Comparison of ENCODE assay signal across 8 cellular contexts in genomic region chr16:80540516-80541305, GRCh38. TPM values are rescaled to one million over a fixed set of nuclear protein-coding genes. Genes with fewer than 3 reads are reported as not detected.
A peak's percentile ranks its signal among the peaks of the same experiment; 100 is the strongest.
DNase-seq lines count a peak whose midpoint lies in the region; ATAC-seq, FAIRE-seq and TF ChIP-seq lines count a peak whose summit lies in the region.

Gene DYNLRB2, plus strand, starts transcription at chr16:80540993. Its CDS starts 84 bp downstream, at chr16:80541077.

- H3K36me3 Mint-ChIP-seq in activated CD4-positive, alpha-beta memory T cell treated with anti-CD3 and anti-CD28 coated beads for 36 hours: peaks cover 4% of the 10 kb centered on the region

- H3K27me3 ChIP-seq in dorsolateral prefrontal cortex: peaks cover 0 to 21% (median 3%) of the 10 kb centered on the region in 45 donors
- H3K27me3 ChIP-seq in HepG2 (ENCODE audit: control insufficient read depth in 1 of 2, insufficient read depth in 2 of 2, low read length in 2 of 2): peaks cover 0 to 2% of the 10 kb centered on the region in 2 experiments; a peak in 1 of 5 replicates

- peak within 1 kb of the TSS; percentile 95 for H3K4me3 Mint-ChIP-seq in activated CD4-positive, alpha-beta memory T cell treated with anti-CD3 and anti-CD28 coated beads for 36 hours

- no peaks in the 10 kb centered on the region for H3K9me3 Mint-ChIP-seq in activated CD4-positive, alpha-beta memory T cell treated with anti-CD3 and anti-CD28 coated beads for 36 hours

- H3K9ac ChIP-seq in HepG2 (ENCODE audit: insufficient read depth, low read depth, low read length): no peak within 1 kb of the TSS

- H3K4me3 ChIP-seq in dorsolateral prefrontal cortex (peak within 1 kb of the TSS; percentile 62 to 99 (median 82)), HepG2 (replicated peaks in 1 of 3; ENCODE audit: insufficient read depth in 1 of 3, low read depth in 2 of 3, low read length in 3 of 3) (peak within 1 kb of the TSS; percentile 51 to 70 (median 56); a peak in 5 of 6 replicates)

- CTCF ChIA-PET in activated CD4-positive, alpha-beta memory T cell treated with anti-CD3 and anti-CD28 coated beads for 36 hours (lab: Charles Lee): interaction anchor here (1.2 to 3.8 kb wide), 2 partner anchors 13 to 15 kb away, joined by 4 to 30 read pairs; no protein-coding TSS in a partner anchor
- CTCF ChIA-PET in HepG2 (lab: Yijun Ruan, JAX; ENCODE audit: low intra/inter-chr PET ratio, low total read pairs): no interaction called here

- no TSS peak for BruUV-seq in HepG2 (replicated peaks; lab: Mats Ljungman, UMichigan)

- ATAC-seq in GM18861 (IDR thresholded peaks at IDR 0.05; ENCODE audit: unreplicated experiment): peak; percentile 87
- peak; percentile 92 for ATAC-seq in HG03103 (IDR thresholded peaks at IDR 0.05; ENCODE audit: low read depth, unreplicated experiment)
- peak; percentile 98 for ATAC-seq in HepG2

- H3K79me2 ChIP-seq in HepG2 (ENCODE audit: insufficient read depth, low read length): no peaks in the 10 kb centered on the region

- POLR2A ChIA-PET in activated CD4-positive, alpha-beta memory T cell treated with anti-CD3 and anti-CD28 coated beads for 36 hours (lab: Charles Lee): no interaction called here
- POLR2A ChIA-PET in HepG2 (lab: Yijun Ruan, JAX): no interaction called here

- in situ Hi-C loops in HepG2 (cut with HindIII; ENCODE audit: extremely low pct_ligation_motif_present, low pct_unique_long_range_greater_than_20kb): no loop called here

- TF ChIP-seq EP300 in HepG2 (IDR thresholded peaks at IDR 0.05; ENCODE audit: low read depth in 2 of 2, low read length in 2 of 2) (no peak), HepG2 (CRISPR knock-in tag; IDR thresholded peaks at IDR 0.05; ENCODE audit: borderline replicate concordance) (no peak)

- H3K4me1 ChIP-seq in HepG2 (ENCODE audit: insufficient read depth, low read length): peaks cover 14% of the 10 kb centered on the region

- peak within 1 kb of the TSS in 55 of 59 donors; percentile 6 to 94 (median 76) for H3K27ac ChIP-seq in dorsolateral prefrontal cortex
- H3K27ac ChIP-seq in HepG2 (ENCODE audit: extremely low read length, insufficient read depth, low read length): no peak within 1 kb of the TSS

- 0 out of 4 replicates have a peak, but pooled peaks of 1 of the 2 experiments have one; percentile 23 for TF ChIP-seq POLR2A in HepG2 (IDR thresholded peaks at IDR 0.05; ENCODE audit: insufficient read depth in 1 of 2, low read depth in 2 of 2, low read length in 2 of 2)

- no peak for TF ChIP-seq RAD21 in HepG2 (CRISPR knock-in tag; IDR thresholded peaks at IDR 0.05)

- WGBS in HepG2 (ENCODE audit: low lambda C conversion rate): 13% methylated on average over 34 of the region's 55 CpGs

- TF ChIP-seq CTCF in dorsolateral prefrontal cortex (IDR thresholded peaks at IDR 0.05 in 54 of 56, conservative IDR thresholded peaks at IDR 0.05 in 2 of 56; ENCODE audit: low read depth in 1 of 56, partially characterized antibody in 56 of 56) (peak in 31 of 56 donors; percentile 6 to 61 (median 28)), HepG2 (CRISPR knock-in tag; IDR thresholded peaks at IDR 0.05) (no peak)

- no peaks in the 10 kb centered on the region for H3K36me3 ChIP-seq in HepG2 (replicated peaks in 1 of 2; ENCODE audit: control insufficient read depth in 1 of 2, insufficient read depth in 2 of 2, low read length in 2 of 2)

- peak within 1 kb of the TSS; percentile 94 for H3K27ac Mint-ChIP-seq in activated CD4-positive, alpha-beta memory T cell treated with anti-CD3 and anti-CD28 coated beads for 36 hours

- peaks cover 26% of the 10 kb centered on the region for H3K4me1 Mint-ChIP-seq in activated CD4-positive, alpha-beta memory T cell treated with anti-CD3 and anti-CD28 coated beads for 36 hours (ENCODE audit: low read depth)

- FAIRE-seq in HepG2 (lab: Jason Lieb, UNC): peak; percentile 78

- peak within 1 kb of the TSS; percentile 96 for H3K4me2 ChIP-seq in HepG2 (ENCODE audit: low read depth, low read length)

- peak within 1 kb of the TSS; percentile 98 for H2AFZ ChIP-seq in HepG2 (ENCODE audit: low read length)

- peaks cover 6% of the 10 kb centered on the region for H3K9me3 ChIP-seq in HepG2 (ENCODE audit: low read length)

- DNase-seq in 8988T (peak; percentile 81), NCI-H2227 treated with DMSO at 0.1 percent for 48 hours (lab: John Stamatoyannopoulos, UW) (peak; percentile 86), dorsolateral prefrontal cortex (peak; percentile 82 to 96 (median 92)), HepG2 (ENCODE audit: low spot score) (peak; percentile 83)
- DNase-seq in activated CD4-positive, alpha-beta memory T cell treated with anti-CD3 and anti-CD28 coated beads for 36 hours: peak; percentile 96
- DNase-seq in stimulated activated CD4-positive, alpha-beta T cell treated with anti-CD3 and anti-CD28 coated beads, Interleukin-2, amount 100 ng/mL, for 4 hours (ENCODE audit: low read depth): peak; percentile 84

- intact Hi-C loops in activated CD4-positive, alpha-beta memory T cell treated with anti-CD3 and anti-CD28 coated beads for 36 hours (cut with micrococcal nuclease): loop anchor here (1.0 to 5.0 kb wide), 3 partner anchors 29 to 202 kb away; no protein-coding TSS in a partner anchor
- intact Hi-C loops in dorsolateral prefrontal cortex (cut with DNase I): loop anchor here in 1 of 2 donors (2.0 kb wide), 1 partner anchor 408 kb away; no protein-coding TSS in a partner anchor
- intact Hi-C loops in HepG2 (cut with micrococcal nuclease; ENCODE audit: unreplicated experiment): no loop called here

- no peaks in the 10 kb centered on the region for H3K27me3 Mint-ChIP-seq in activated CD4-positive, alpha-beta memory T cell treated with anti-CD3 and anti-CD28 coated beads for 36 hours

- H4K20me1 ChIP-seq in HepG2 (ENCODE audit: insufficient read depth, low read length): no peaks in the 10 kb centered on the region

TF ChIP-seq in HepG2, 621 proteins besides CTCF, POLR2A, EP300 and RAD21 (continues in another document):
- TF ChIP-seq RARG (CRISPR knock-in tag; IDR thresholded peaks at IDR 0.05; ENCODE audit: low read depth) (no peak), CAMTA2 (CRISPR knock-in tag; IDR thresholded peaks at IDR 0.05; ENCODE audit: borderline replicate concordance) (0 out of 2 replicates have a peak, but pooled peaks have one; percentile 85), ZKSCAN1 (IDR thresholded peaks at IDR 0.05; ENCODE audit: low read length) (no peak), ZNF740 (CRISPR knock-in tag; IDR thresholded peaks at IDR 0.05) (0 out of 2 replicates have a peak, but pooled peaks have one; percentile 34), GABPB1 (CRISPR knock-in tag; IDR thresholded peaks at IDR 0.05) (peak; percentile 100), MBNL3 (CRISPR knock-in tag; conservative IDR thresholded peaks at IDR 0.05) (no peak), MYPOP (CRISPR knock-in tag; IDR thresholded peaks at IDR 0.05) (peak; percentile 89), RFXAP (CRISPR knock-in tag; IDR thresholded peaks at IDR 0.05; ENCODE audit: borderline replicate concordance) (peak; percentile 62; the same call in 1 of the 2 replicates)

RNA-seq across cellular contexts. Expression of gene DYNLRB2, which starts in this region (rescaled TPM):
- not detected for total RNA-seq in activated CD4-positive, alpha-beta memory T cell treated with anti-CD3 and anti-CD28 coated beads for 36 hours
- total RNA-seq in dorsolateral prefrontal cortex (10 to 100 TPM in 3 of 120 experiments, 1 to 10 TPM in 108, under 1 TPM in 1, not detected in 8; 0.88 to 11.8 (median 3.8) TPM), HepG2 (2016; rRNA removed; fragmentation: Illumina TruSeq; extraction: Trizol) (not detected in 2 replicates)
- not detected in 2 replicates for total RNA-seq in HepG2 (2016; cell fraction: cytosol; rRNA removed; fragmentation: Illumina TruSeq; extraction: Trizol; ENCODE audit: low read depth)
- total RNA-seq in HepG2 (2016; cell fraction: insoluble cytoplasmic fraction; rRNA removed; fragmentation: Illumina TruSeq; extraction: Trizol): not detected in 2 replicates
- not detected in 2 replicates for total RNA-seq in HepG2 (2016; cell fraction: membrane; rRNA removed; fragmentation: Illumina TruSeq; extraction: Trizol)
- not detected in 2 replicates for total RNA-seq in HepG2 (2016; cell fraction: nucleus; rRNA removed; fragmentation: Illumina TruSeq; extraction: Trizol)
- polyA plus RNA-seq in HepG2 (2011; rRNA removed): not detected in 2 replicates
- polyA plus RNA-seq in HepG2 (2011; cell fraction: cytosol; rRNA removed): not detected in 2 replicates
- not detected in 2 replicates for polyA plus RNA-seq in HepG2 (2011; cell fraction: nucleus; rRNA removed)
- not detected in 2 replicates for polyA plus RNA-seq in HepG2 (2012)
- polyA plus RNA-seq in HepG2 (2016; cell fraction: cytosol; fragmentation: Illumina TruSeq; extraction: Trizol; ENCODE audit: low read depth): not detected in 2 replicates
- not detected in 2 replicates for polyA plus RNA-seq in HepG2 (2016; cell fraction: insoluble cytoplasmic fraction; fragmentation: Illumina TruSeq; extraction: Trizol; ENCODE audit: low read depth)
- polyA plus RNA-seq in HepG2 (2016; cell fraction: membrane; fragmentation: Illumina TruSeq; extraction: Trizol; ENCODE audit: low read depth): not detected in 2 replicates
- polyA plus RNA-seq in HepG2 (2016; cell fraction: nucleus; fragmentation: Illumina TruSeq; extraction: Trizol; ENCODE audit: insufficient read depth, low read depth): not detected in 2 replicates
- 0.65 TPM in 1 of 2 replicates, not detected in the other for polyA minus RNA-seq in HepG2 (2011; rRNA and poly(A)+ RNA removed; ENCODE audit: low replicate concordance)
- polyA minus RNA-seq in HepG2 (2011; cell fraction: cytosol; rRNA and poly(A)+ RNA removed): not detected in 2 replicates
- not detected in 2 replicates for polyA minus RNA-seq in HepG2 (2011; cell fraction: nucleus; rRNA and poly(A)+ RNA removed)

Comparison
In these comparisons a context has a peak if more than half of its experiments do, and no peak if none do; other contexts are left out.
1. Peak in DNase-seq in activated CD4-positive, alpha-beta memory T cell treated with anti-CD3 and anti-CD28 coated beads for 36 hours; RNA of the gene not detected or under 1 TPM.
2. Peak in DNase-seq, ATAC-seq, H3K4me3 ChIP-seq and H3K4me2 ChIP-seq in HepG2; RNA of the gene not detected or under 1 TPM.